8 cellular contexts compared by ENCODE assay signal in genomic region chr2:189466656-189467055, GRCh38. TPM values are rescaled to one million over a fixed set of nuclear protein-coding genes. Genes with fewer than 3 reads are reported as not detected.
DNase-seq lines count a peak whose midpoint lies in the region; ATAC-seq and TF ChIP-seq lines count a peak whose summit lies in the region.

No MANE protein-coding gene starts in this region.

- in situ Hi-C loops in SK-MEL-5 (cut with HindIII; ENCODE audit: low pct_unique_long_range_greater_than_20kb, low sequenced_read_pairs), result no loop called here

- no peak overlapping the region for H3K4me3 Mint-ChIP-seq in GM23338

- H3K4me2 ChIP-seq in GM23338, result no peak overlapping the region

- peak; percentile 13 for DNase-seq in Ammon's horn (ENCODE audit: low spot score)
- peak; percentile 50 for DNase-seq in GM23338 (ENCODE audit: low spot score)
- peak; percentile 53 for DNase-seq in SK-MEL-5 (ENCODE audit: low read depth, low spot score)
- DNase-seq in foreskin keratinocyte, result no peak
- DNase-seq in smooth muscle cell of the brain vasculature (ENCODE audit: low read depth, low spot score), result peak; percentile 18
- no peak for DNase-seq in activated naive CD4-positive, alpha-beta T cell treated with anti-CD3 and anti-CD28 coated beads, Interleukin-2, amount 50 U/mL, for 16 hours
- no peak for DNase-seq in mucosa of gallbladder (ENCODE audit: low spot score)

- no peaks in the 10 kb centered on the region for H3K9me2 ChIP-seq in GM23338 (ENCODE audit: insufficient read depth)

- no peak overlapping the region for H3K4me3 ChIP-seq in GM23338

- H3K36me3 Mint-ChIP-seq in GM23338 (ENCODE audit: low read depth), result peaks cover 93% of the 10 kb centered on the region

- H3K4me1 Mint-ChIP-seq in GM23338, result no peaks in the 10 kb centered on the region

- no peaks in the 10 kb centered on the region for H3K79me2 ChIP-seq in GM23338 (replicated peaks; ENCODE audit: insufficient read depth)

- H3K27me3 Mint-ChIP-seq in GM23338 (ENCODE audit: insufficient read depth, low read depth, poor library complexity), result no peaks in the 10 kb centered on the region

- ATAC-seq in GM23338, result peak; percentile 60; the same call in 2 of the 3 replicates
- peak; percentile 51 for ATAC-seq in foreskin keratinocyte
- ATAC-seq in GM18520 (IDR thresholded peaks at IDR 0.05; ENCODE audit: unreplicated experiment), result no peak

- H3K36me3 ChIP-seq in GM23338 (ENCODE audit: insufficient read depth), result peaks cover 86% of the 10 kb centered on the region

- H3K27ac Mint-ChIP-seq in GM23338, result no peak overlapping the region

- peak; percentile 48 to 61 for TF ChIP-seq CTCF in GM23338 (conservative IDR thresholded peaks at IDR 0.05; ENCODE audit: low read depth in 2 of 2)
- TF ChIP-seq CTCF in foreskin keratinocyte (conservative IDR thresholded peaks at IDR 0.05), result peak; percentile 64

- no peak overlapping the region for H3K27ac ChIP-seq in GM23338 (ENCODE audit: low read depth)
- H3K27ac ChIP-seq in foreskin keratinocyte, result no peak overlapping the region

- no peak overlapping the region for H2AFZ ChIP-seq in GM23338

- H3K27me3 ChIP-seq in GM23338 (ENCODE audit: insufficient read depth) (no peaks in the 10 kb centered on the region), foreskin keratinocyte (no peaks in the 10 kb centered on the region)

- no peaks in the 10 kb centered on the region for H3F3A ChIP-seq in GM23338 (replicated peaks; ENCODE audit: low read depth)

- H3K4me1 ChIP-seq in GM23338 (ENCODE audit: insufficient read depth) (no peaks in the 10 kb centered on the region), foreskin keratinocyte (no peaks in the 10 kb centered on the region)

- peaks cover 3% of the 10 kb centered on the region; the same call in 1 of the 2 replicates for H4K20me1 ChIP-seq in GM23338 (replicated peaks; ENCODE audit: insufficient read depth)

- no peaks in the 10 kb centered on the region for H3K9me3 Mint-ChIP-seq in GM23338

TF ChIP-seq in GM23338, 12 proteins besides CTCF, POLR2A, EP300 and RAD21 (continues in another document):
- TF ChIP-seq NANOG (IDR thresholded peaks at IDR 0.05; ENCODE audit: borderline replicate concordance) (no peak), ZNF462 (CRISPR knock-in tag; IDR thresholded peaks at IDR 0.05) (no peak), CREB1 (CRISPR knock-in tag; IDR thresholded peaks at IDR 0.05; ENCODE audit: low read depth) (no peak), ZNF114 (CRISPR knock-in tag; IDR thresholded peaks at IDR 0.05) (no peak), EZH2phosphoT487 (IDR thresholded peaks at IDR 0.05; ENCODE audit: unreplicated experiment) (no peak), STAT1 (IDR thresholded peaks at IDR 0.05; ENCODE audit: unreplicated experiment) (no peak), EZH2 (IDR thresholded peaks at IDR 0.05; ENCODE audit: low read depth, unreplicated experiment) (no peak), JUNB (IDR thresholded peaks at IDR 0.05; ENCODE audit: unreplicated experiment) (no peak), POLR2AphosphoS5 (IDR thresholded peaks at IDR 0.05; ENCODE audit: low read depth) (no peak), ETS1 (IDR thresholded peaks at IDR 0.05) (no peak), ZNF331 (CRISPR knock-in tag; IDR thresholded peaks at IDR 0.05; ENCODE audit: low read depth) (no peak)

RNA-seq across cellular contexts. Expression of gene WDR75, which starts 25.4 kb away (rescaled TPM):
- total RNA-seq in GM23338 (2014; rRNA removed; shearing (Covaris generic)), result 77.4 and 80.9 TPM in 2 replicates
- 47.9 and 57.2 TPM in 2 replicates for polyA plus RNA-seq in GM23338 (2016; fragmentation: Nextera tagmentation; extraction: Ambion mirVana)
- 56.5 and 66.9 TPM in 2 replicates for total RNA-seq in SK-MEL-5 (2014; rRNA removed; shearing (Covaris generic))
- 25.1 and 33.7 TPM in 2 replicates for polyA plus RNA-seq in SK-MEL-5 (2015; cell fraction: cytosol; rRNA removed)
- polyA plus RNA-seq in SK-MEL-5 (2015; cell fraction: nucleus; rRNA removed), result 161 and 193 TPM in 2 replicates
- 39.9 and 49.6 TPM in 2 replicates for total RNA-seq in foreskin keratinocyte
- polyA plus RNA-seq in foreskin keratinocyte, result 17.0 and 25.6 TPM in 2 replicates
- 18.8 TPM for total RNA-seq in mucosa of gallbladder

Comparison
In these comparisons a context has a peak if more than half of its experiments do, and no peak if none do; other contexts are left out.
1. DNase-seq: peak in Ammon's horn (single experiment), GM23338 (single experiment), SK-MEL-5 (single experiment) and smooth muscle cell of the brain vasculature (single experiment); none in foreskin keratinocyte (0 of 2), activated naive CD4-positive, alpha-beta T cell treated with anti-CD3 and anti-CD28 coated beads, Interleukin-2, amount 50 U/mL, for 16 hours (single experiment) and mucosa of gallbladder (single experiment).